Comparison of ENCODE assay signal across 11 cellular contexts in genomic region chr10:34854147-34854601, GRCh38. TPM values are rescaled to one million over a fixed set of nuclear protein-coding genes. Genes with fewer than 3 reads are reported as not detected.
DNase-seq lines count a peak whose midpoint lies in the region; TF ChIP-seq lines count a peak whose summit lies in the region.
"Had no signal": no experiment of that assay in that cellular context is flagged by ENCODE, and none has a peak within 500 bp of the region (broad histone marks: within the 10 kb centered on the region; RNA-seq: fewer than 3 reads in every experiment).

No MANE protein-coding gene starts in this region.

- TF ChIP-seq POLR2A in thyroid gland (IDR thresholded peaks at IDR 0.05) = no peak

- intact Hi-C loops in thyroid gland (cut with DNase I) = no loop called here

- WGBS in thyroid gland, 2 donors = 8 to 9% methylated on average over 6 of the region's 6 CpGs

- H3K27me3 ChIP-seq in thyroid gland = no peaks in the 10 kb centered on the region
- H3K27me3 ChIP-seq: BLaER1 had no signal

- H3K9me3 ChIP-seq in thyroid gland = no peaks in the 10 kb centered on the region
- H3K9me3 ChIP-seq: BLaER1 had no signal

- H3K36me3 ChIP-seq in thyroid gland = no peaks in the 10 kb centered on the region
- H3K36me3 ChIP-seq: BLaER1 had no signal

- no peak overlapping the region for H3K4me3 ChIP-seq in thyroid gland (replicated peaks in 1 of 3)
- H3K4me3 ChIP-seq: BLaER1 had no signal

- peaks cover 4 to 10% of the 10 kb centered on the region in 2 donors for H3K4me1 ChIP-seq in thyroid gland
- H3K4me1 ChIP-seq: BLaER1 had no signal

- TF ChIP-seq CTCF in thyroid gland (IDR thresholded peaks at IDR 0.05) = no peak

- H3K27ac ChIP-seq in thyroid gland = peak overlapping the region in 1 of 3 donors; percentile 32
- H3K27ac ChIP-seq: BLaER1 had no signal

- DNase-seq in NCI-H2227 treated with DMSO at 0.1 percent for 48 hours (lab: John Stamatoyannopoulos, UW) (peak; percentile 14), NCI-H2227 (lab: John Stamatoyannopoulos, UW; ENCODE audit: unreplicated experiment) (no peak), astrocyte of the hippocampus (ENCODE audit: low read depth, low spot score) (peak; percentile 78), iris pigment epithelial cell (ENCODE audit: low read depth) (peak; percentile 80), thyroid gland (peak; percentile 35 to 48)
- no peak for DNase-seq in stimulated activated CD4-positive, alpha-beta T cell treated with anti-CD3 and anti-CD28 coated beads, Interleukin-4, amount 100 ng/mL, for 24 hours
- no peak for DNase-seq in activated effector memory CD4-positive, alpha-beta T cell treated with Interleukin-2 at 50 U/mL for 16 hours
- DNase-seq in activated CD8-positive, alpha-beta memory T cell treated with anti-CD3 and anti-CD28 coated beads for 24 hours = no peak
- DNase-seq: activated effector memory CD4-positive, alpha-beta T cell treated with anti-CD3 and anti-CD28 coated beads, Interleukin-2, amount 50 U/mL, for 16 hours; MV-4-11 had no signal

RNA-seq across cellular contexts. Expression of gene PARD3, which starts 39.1 kb away (rescaled TPM):
- total RNA-seq in thyroid gland = 10 to 100 TPM; 48.6 to 88.4 (median 57.7) TPM

Comparison
In these comparisons a context has a peak if more than half of its experiments do, and no peak if none do; other contexts are left out.
1. DNase-seq: peak in NCI-H2227 treated with DMSO at 0.1 percent for 48 hours (single experiment), astrocyte of the hippocampus (single experiment), iris pigment epithelial cell (single experiment) and thyroid gland (2 of 2); none in NCI-H2227 (single experiment), stimulated activated CD4-positive, alpha-beta T cell treated with anti-CD3 and anti-CD28 coated beads, Interleukin-4, amount 100 ng/mL, for 24 hours (single experiment), activated effector memory CD4-positive, alpha-beta T cell treated with Interleukin-2 at 50 U/mL for 16 hours (single experiment) and activated CD8-positive, alpha-beta memory T cell treated with anti-CD3 and anti-CD28 coated beads for 24 hours (single experiment).